In the genomic region with DNA sequence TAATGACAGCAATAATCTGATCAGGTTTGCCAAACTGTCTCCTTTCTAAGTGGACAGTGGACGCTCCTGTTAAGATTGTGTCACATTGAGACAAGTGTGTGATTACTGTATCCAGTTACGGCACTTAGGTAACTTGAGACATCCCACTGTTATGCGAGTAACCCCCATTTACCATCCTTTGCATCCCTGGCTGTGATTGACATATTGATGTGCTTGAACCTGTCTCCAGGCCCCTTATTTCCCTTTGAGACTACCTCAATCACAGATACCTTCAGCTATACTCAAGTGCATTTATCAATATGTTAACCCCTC, we compare ENCODE assay signal across 27 cellular contexts.
"Had no signal": no experiment of that assay in that cellular context is flagged by ENCODE, and none has a peak within 500 bp of the region (broad histone marks: within the 10 kb centered on the region; RNA-seq: fewer than 3 reads in every experiment).

No MANE protein-coding gene starts in this region.

- H3K27me3 ChIP-seq: ascending aorta, gastroesophageal sphincter, hepatocyte, ovary, sigmoid colon, tibial nerve had no signal

- ATAC-seq: gastroesophageal sphincter; left colon; stimulated activated memory B cell treated with anti-CD40 and anti-IgM and Interleukin-4, amounts not matched to agents 10 μg/mL and 1 μg/mL and 100 μg/mL, for 72 hours had no signal

- H3K36me3 ChIP-seq: ascending aorta, gastroesophageal sphincter, ovary, sigmoid colon, tibial nerve, WERI-Rb-1 had no signal

- H3K9me3 ChIP-seq: ascending aorta had no signal

- DNase-seq: activated CD4-positive, alpha-beta memory T cell treated with anti-CD3 and anti-CD28 coated beads for 36 hours; activated CD4-positive, alpha-beta T cell treated with anti-CD3 and anti-CD28 coated beads, Interleukin-2, amount 10 ng/mL, durations not matched to agents 24 days and 14 days; activated CD4-positive, CD25-positive, alpha-beta regulatory T cell treated with anti-CD3 and anti-CD28 coated beads, Interleukin-2, amount 50 U/mL, for 72 hours; activated CD8-positive, alpha-beta memory T cell treated with anti-CD3 and anti-CD28 coated beads, Interleukin-2, amount 50 U/mL, for 4 hours; activated effector memory CD4-positive, alpha-beta T cell treated with anti-CD3 and anti-CD28 coated beads, Interleukin-2, amount 50 U/mL, for 16 hours; activated naive CD4-positive, alpha-beta T cell treated with anti-CD3 and anti-CD28 coated beads for 36 hours; activated naive CD8-positive, alpha-beta T cell treated with anti-CD3 and anti-CD28 coated beads, Interleukin-2, amount 10 ng/mL, durations not matched to agents 7 days and 5 days; activated T-cell treated with anti-CD3 and anti-CD28 coated beads, Interleukin-2, amount 50 U/mL, for 1 hour; cortex of kidney; left colon; naive B cell; nephron progenitor cell; ovary; retina; sigmoid colon; small intestine; stimulated activated CD4-positive, alpha-beta T cell treated with anti-CD3 and anti-CD28 coated beads, Interleukin-4, amount 100 ng/mL, for 4 hours; stimulated activated CD8-positive, alpha-beta memory T cell treated with anti-CD3 and anti-CD28 coated beads, Interleukin-4, amount 100 ng/mL, for 48 hours; T1000; WERI-Rb-1 had no signal

- H3K27ac ChIP-seq: ascending aorta, gastroesophageal sphincter, hepatocyte, ovary, sigmoid colon, tibial nerve, WERI-Rb-1 had no signal

- H3K4me1 ChIP-seq: ascending aorta, gastroesophageal sphincter, sigmoid colon, tibial nerve had no signal

- H3K4me3 ChIP-seq: ascending aorta, gastroesophageal sphincter, hepatocyte, ovary, sigmoid colon, tibial nerve had no signal

- FAIRE-seq: endothelial cell of umbilical vein, keratinocyte, small intestine had no signal
